8 cellular contexts compared by ENCODE assay signal in genomic region chr21:42309753-42310213, GRCh38. TPM values are rescaled to one million over a fixed set of nuclear protein-coding genes. Genes with fewer than 3 reads are reported as not detected.
DNase-seq lines count a peak whose midpoint lies in the region; ATAC-seq, FAIRE-seq and TF ChIP-seq lines count a peak whose summit lies in the region.

No MANE protein-coding gene starts in this region.

- CTCF ChIA-PET in CD4-positive, alpha-beta T cell (lab: Charles Lee) = interaction anchor here (0.5 to 1.4 kb wide), 20 partner anchors 9 to 573 kb away, joined by 3 to 9 read pairs (median 3); no protein-coding TSS in a partner anchor

- H3K27me3 Mint-ChIP-seq in CD4-positive, alpha-beta T cell = peaks cover 12% of the 10 kb centered on the region

- WGBS in pancreas, 2 donors = 17 to 20% methylated on average over 21 to 22 of the region's 22 CpGs

- no peak for TF ChIP-seq POLR2A in Peyer's patch (IDR thresholded peaks at IDR 0.05)
- no peak for TF ChIP-seq POLR2A in uterus (IDR thresholded peaks at IDR 0.05)

- H3K27me3 ChIP-seq in CD4-positive, alpha-beta T cell (ENCODE audit: control insufficient read depth, insufficient read depth, low read length) = peaks cover 9% of the 10 kb centered on the region
- H3K27me3 ChIP-seq in HUES48 (ENCODE audit: control insufficient read depth, insufficient read depth, low read length) (no peaks in the 10 kb centered on the region), Peyer's patch (no peaks in the 10 kb centered on the region), pancreas (no peaks in the 10 kb centered on the region), uterus (peaks cover 0 to 8% of the 10 kb centered on the region in 2 donors)

- peak; percentile 86 for ATAC-seq in CD4-positive, alpha-beta T cell (ENCODE audit: poor library complexity)
- peak; percentile 49 to 80 (median 68) for ATAC-seq in pancreas
- no peak for ATAC-seq in GM19467 (IDR thresholded peaks at IDR 0.05; ENCODE audit: unreplicated experiment)

- TF ChIP-seq CTCF in CD4-positive, alpha-beta T cell (IDR thresholded peaks at IDR 0.05) = peak; percentile 80
- peak in 5 of 6 experiments; percentile 58 to 87 (median 82) for TF ChIP-seq CTCF in Peyer's patch (IDR thresholded peaks at IDR 0.05)
- peak; percentile 57 to 77 (median 73) for TF ChIP-seq CTCF in pancreas (IDR thresholded peaks at IDR 0.05)
- TF ChIP-seq CTCF in uterus (IDR thresholded peaks at IDR 0.05) = peak; percentile 23 to 49 (median 38)

- H3K9me3 ChIP-seq in CD4-positive, alpha-beta T cell (ENCODE audit: control insufficient read depth, low read length) = no peaks in the 10 kb centered on the region
- H3K9me3 ChIP-seq in HUES48 (ENCODE audit: control insufficient read depth, insufficient read depth, low read length) = no peaks in the 10 kb centered on the region
- no peaks in the 10 kb centered on the region for H3K9me3 ChIP-seq in Peyer's patch
- H3K9me3 ChIP-seq in pancreas = no peaks in the 10 kb centered on the region
- no peaks in the 10 kb centered on the region for H3K9me3 ChIP-seq in uterus

- H3K9ac ChIP-seq in HUES48 (ENCODE audit: low read depth, low read length) = no peak overlapping the region

- peak overlapping the region; percentile 45 for H3K4me3 ChIP-seq in HUES48 (ENCODE audit: low read depth, low read length)
- H3K4me3 ChIP-seq in Peyer's patch = peak overlapping the region in 1 of 4 donors; percentile 16
- H3K4me3 ChIP-seq in pancreas = no peak overlapping the region
- no peak overlapping the region for H3K4me3 ChIP-seq in uterus

- intact Hi-C loops in CD4-positive, alpha-beta T cell (cut with DNase I, micrococcal nuclease) = loop anchor here (1.0 to 5.0 kb wide), 3 partner anchors 141 to 523 kb away; no protein-coding TSS in a partner anchor
- intact Hi-C loops in head of caudate nucleus (cut with DNase I) (no loop called here), pancreas (cut with DNase I) (loop anchor here in 1 of 3 donors (10.0 kb wide), 1 partner anchor 135 kb away; no protein-coding TSS in a partner anchor), uterus (cut with DNase I; ENCODE audit: low total_unique reads) (no loop called here)

- no peak overlapping the region for H3K27ac ChIP-seq in CD4-positive, alpha-beta T cell (ENCODE audit: low read depth, low read length)
- H3K27ac ChIP-seq in HUES48 (ENCODE audit: low read depth, low read length) (no peak overlapping the region), Peyer's patch (peak overlapping the region in 1 of 4 donors; percentile 44), pancreas (no peak overlapping the region), uterus (no peak overlapping the region)

- H3K36me3 ChIP-seq in HUES48 (ENCODE audit: control insufficient read depth, insufficient read depth, low read length) (no peaks in the 10 kb centered on the region), Peyer's patch (no peaks in the 10 kb centered on the region), pancreas (no peaks in the 10 kb centered on the region), uterus (no peaks in the 10 kb centered on the region)

- POLR2A ChIA-PET in CD4-positive, alpha-beta T cell (lab: Charles Lee) = no interaction called here

- DNase-seq in CD4-positive, alpha-beta T cell = peak; percentile 61 to 80 (median 66)
- peak; percentile 42 to 89 (median 85) for DNase-seq in Peyer's patch
- DNase-seq in activated effector memory CD4-positive, alpha-beta T cell treated with Interleukin-2 at 50 U/mL for 16 hours = peak; percentile 52
- DNase-seq in head of caudate nucleus = peak in 40 of 42 donors; percentile 48 to 89 (median 77)
- peak in 4 of 6 donors; percentile 59 to 85 (median 73) for DNase-seq in pancreas
- DNase-seq in uterus = no peak

- no peaks in the 10 kb centered on the region for H3K36me3 Mint-ChIP-seq in CD4-positive, alpha-beta T cell (ENCODE audit: low read depth)

- no peak overlapping the region for H3K27ac Mint-ChIP-seq in CD4-positive, alpha-beta T cell

- H3K4me1 ChIP-seq in HUES48 (ENCODE audit: control insufficient read depth, insufficient read depth, low read length) (peaks cover 15% of the 10 kb centered on the region), Peyer's patch (peaks cover 0 to 32% (median 6%) of the 10 kb centered on the region in 4 donors), pancreas (peaks cover 0 to 13% (median 10%) of the 10 kb centered on the region in 3 donors), uterus (peaks cover 0 to 4% of the 10 kb centered on the region in 2 donors)

- H3K4me3 Mint-ChIP-seq in CD4-positive, alpha-beta T cell = no peak overlapping the region

- no peak for FAIRE-seq in pancreas (lab: Jason Lieb, UNC)

- peaks cover 15% of the 10 kb centered on the region for H3K4me1 Mint-ChIP-seq in CD4-positive, alpha-beta T cell (ENCODE audit: low read depth)

- H3K9me3 Mint-ChIP-seq in CD4-positive, alpha-beta T cell = no peaks in the 10 kb centered on the region

RNA-seq across cellular contexts. Expression of gene TFF3, which starts 5.4 kb away (rescaled TPM):
- total RNA-seq in CD4-positive, alpha-beta T cell = not detected
- total RNA-seq in Peyer's patch = 1,000 to 10,000 TPM in 1 of 4 donors, 100 to 1,000 TPM in 3; 178 to 1,063 (median 636) TPM
- 10 to 100 TPM in 4 of 6 donors, 1 to 10 TPM in 2; 5.9 to 19.9 (median 10.6) TPM for total RNA-seq in pancreas
- 10 to 100 TPM; 16.5 to 51.9 TPM for polyA plus RNA-seq in pancreas
- 10 to 100 TPM in 2 of 4 donors, 1 to 10 TPM in 2; 1.4 to 49.7 (median 24.2) TPM for total RNA-seq in uterus

RNA-seq across cellular contexts. Expression of gene TFF2, which starts 41.0 kb away (rescaled TPM):
- total RNA-seq in CD4-positive, alpha-beta T cell = not detected
- 1 to 10 TPM in 1 of 4 donors, not detected in 3; 6.7 TPM for total RNA-seq in Peyer's patch
- 10 to 100 TPM in 1 of 6 donors, 1 to 10 TPM in 4, under 1 TPM in 1; 0.28 to 11.3 (median 1.5) TPM for total RNA-seq in pancreas
- 10 to 100 TPM in 1 of 2 donors, 1 to 10 TPM in 1; 1.8 to 19.6 TPM for polyA plus RNA-seq in pancreas
- not detected for total RNA-seq in uterus

RNA-seq across cellular contexts. Expression of gene TFF1, which starts 56.6 kb away (rescaled TPM):
- not detected for total RNA-seq in CD4-positive, alpha-beta T cell
- total RNA-seq in Peyer's patch = 100 to 1,000 TPM in 2 of 4 donors, 10 to 100 TPM in 1, not detected in 1; 32.4 to 136 (median 103) TPM
- 10 to 100 TPM in 1 of 6 donors, 1 to 10 TPM in 3, under 1 TPM in 1, not detected in 1; 0.93 to 40.6 (median 2.9) TPM for total RNA-seq in pancreas
- 10 to 100 TPM in 1 of 2 donors, under 1 TPM in 1; 0.80 to 10.4 TPM for polyA plus RNA-seq in pancreas
- not detected for total RNA-seq in uterus

Comparison
In these comparisons a context has a peak if more than half of its experiments do, and no peak if none do; other contexts are left out.
1. DNase-seq: peak in CD4-positive, alpha-beta T cell (10 of 10), Peyer's patch (3 of 3), activated effector memory CD4-positive, alpha-beta T cell treated with Interleukin-2 at 50 U/mL for 16 hours (single experiment), head of caudate nucleus (40 of 42) and pancreas (4 of 6); none in uterus (0 of 2).
2. intact Hi-C loops: an anchor here in CD4-positive, alpha-beta T cell (1.0 to 5.0 kb wide); none called in head of caudate nucleus and uterus.
3. Peak in every context shown above with its lines, with median percentiles within 50 percentile points of each other: CTCF ChIP-seq.